ENCODE assay signal across 1 cellular context in the genomic region with DNA sequence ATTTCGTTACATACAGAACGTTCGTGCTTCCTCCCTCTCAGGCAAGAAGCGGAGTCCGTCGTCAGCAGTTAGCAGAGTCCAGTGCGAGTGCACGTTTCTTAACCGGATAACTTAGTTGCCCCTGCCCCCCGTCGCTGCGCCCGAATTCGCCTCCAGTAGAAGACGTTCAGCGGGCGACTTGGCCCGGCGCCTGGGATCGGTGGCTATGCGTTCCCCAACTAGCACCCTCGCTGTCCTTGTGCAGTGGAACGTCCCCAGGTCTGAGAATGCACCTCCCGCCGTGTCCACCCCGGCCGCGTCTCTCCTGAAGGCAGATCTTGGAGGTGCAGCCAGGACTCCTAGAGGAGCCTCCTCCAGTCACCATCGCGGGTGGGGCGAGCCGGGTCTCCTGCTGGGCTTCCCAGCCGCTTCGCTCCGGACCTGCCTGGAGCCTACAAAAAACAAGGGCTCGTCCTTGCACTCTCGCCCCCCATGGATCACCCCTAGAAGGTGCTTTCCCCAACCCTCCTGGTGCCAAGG.
A peak's percentile ranks its signal among the peaks of the same experiment; 100 is the strongest.
TF ChIP-seq lines count a peak whose summit lies in the region.

No MANE protein-coding gene starts in this region.

TF ChIP-seq in HepG2, 621 proteins besides CTCF, POLR2A, EP300 and RAD21 (continued from another document):
- TF ChIP-seq, protein P1, sequence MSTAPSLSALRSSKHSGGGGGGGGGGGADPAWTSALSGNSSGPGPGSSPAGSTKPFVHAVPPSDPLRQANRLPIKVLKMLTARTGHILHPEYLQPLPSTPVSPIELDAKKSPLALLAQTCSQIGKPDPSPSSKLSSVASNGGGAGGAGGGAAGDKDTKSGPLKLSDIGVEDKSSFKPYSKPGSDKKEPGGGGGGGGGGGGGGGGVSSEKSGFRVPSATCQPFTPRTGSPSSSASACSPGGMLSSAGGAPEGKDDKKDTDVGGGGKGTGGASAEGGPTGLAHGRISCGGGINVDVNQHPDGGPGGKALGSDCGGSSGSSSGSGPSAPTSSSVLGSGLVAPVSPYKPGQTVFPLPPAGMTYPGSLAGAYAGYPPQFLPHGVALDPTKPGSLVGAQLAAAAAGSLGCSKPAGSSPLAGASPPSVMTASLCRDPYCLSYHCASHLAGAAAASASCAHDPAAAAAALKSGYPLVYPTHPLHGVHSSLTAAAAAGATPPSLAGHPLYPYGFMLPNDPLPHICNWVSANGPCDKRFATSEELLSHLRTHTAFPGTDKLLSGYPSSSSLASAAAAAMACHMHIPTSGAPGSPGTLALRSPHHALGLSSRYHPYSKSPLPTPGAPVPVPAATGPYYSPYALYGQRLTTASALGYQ (CRISPR knock-in tag; IDR thresholded peaks at IDR 0.05) = no peak
- TF ChIP-seq ESRRA (CRISPR knock-in tag; IDR thresholded peaks at IDR 0.05; ENCODE audit: low read depth) (no peak), EZH2 (conservative IDR thresholded peaks at IDR 0.05; ENCODE audit: low read depth, low read length) (peak; percentile 52; the same call in 1 of the 2 replicates)
- TF ChIP-seq, protein P2, sequence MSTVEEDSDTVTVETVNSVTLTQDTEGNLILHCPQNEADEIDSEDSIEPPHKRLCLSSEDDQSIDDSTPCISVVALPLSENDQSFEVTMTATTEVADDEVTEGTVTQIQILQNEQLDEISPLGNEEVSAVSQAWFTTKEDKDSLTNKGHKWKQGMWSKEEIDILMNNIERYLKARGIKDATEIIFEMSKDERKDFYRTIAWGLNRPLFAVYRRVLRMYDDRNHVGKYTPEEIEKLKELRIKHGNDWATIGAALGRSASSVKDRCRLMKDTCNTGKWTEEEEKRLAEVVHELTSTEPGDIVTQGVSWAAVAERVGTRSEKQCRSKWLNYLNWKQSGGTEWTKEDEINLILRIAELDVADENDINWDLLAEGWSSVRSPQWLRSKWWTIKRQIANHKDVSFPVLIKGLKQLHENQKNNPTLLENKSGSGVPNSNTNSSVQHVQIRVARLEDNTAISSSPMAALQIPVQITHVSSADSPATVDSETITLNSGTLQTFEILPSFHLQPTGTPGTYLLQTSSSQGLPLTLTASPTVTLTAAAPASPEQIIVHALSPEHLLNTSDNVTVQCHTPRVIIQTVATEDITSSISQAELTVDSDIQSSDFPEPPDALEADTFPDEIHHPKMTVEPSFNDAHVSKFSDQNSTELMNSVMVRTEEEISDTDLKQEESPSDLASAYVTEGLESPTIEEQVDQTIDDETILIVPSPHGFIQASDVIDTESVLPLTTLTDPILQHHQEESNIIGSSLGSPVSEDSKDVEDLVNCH (CRISPR knock-in tag; IDR thresholded peaks at IDR 0.05) = no peak
